Comparison of ENCODE assay signal across 19 cellular contexts in genomic region chr2:157172866-157173578, GRCh38.
DNase-seq lines count a peak whose midpoint lies in the region; ATAC-seq and TF ChIP-seq lines count a peak whose summit lies in the region.
"Had no signal": no experiment of that assay in that cellular context is flagged by ENCODE, and none has a peak within 500 bp of the region (broad histone marks: within the 10 kb centered on the region; RNA-seq: fewer than 3 reads in every experiment).

No MANE protein-coding gene starts in this region.

- ATAC-seq in GM21576 (IDR thresholded peaks at IDR 0.05; ENCODE audit: unreplicated experiment) (no peak), GM21619 (IDR thresholded peaks at IDR 0.05; ENCODE audit: unreplicated experiment) (no peak)
- ATAC-seq: activated naive CD4-positive, alpha-beta T cell treated with anti-CD3 and anti-CD28 coated beads, Interleukin-2, amount 50 U/mL, for 72 hours had no signal

- WGBS in esophagus muscularis mucosa, result 60% methylated on average over 3 of the region's 3 CpGs

- H3K4me1 ChIP-seq in esophagus muscularis mucosa, result peaks cover 9 to 20% (median 16%) of the 10 kb centered on the region in 4 donors

- TF ChIP-seq EP300 in esophagus muscularis mucosa (IDR thresholded peaks at IDR 0.05), result no peak

- H3K9me3 ChIP-seq in esophagus muscularis mucosa, result no peaks in the 10 kb centered on the region

- peak overlapping the region in 1 of 4 donors; percentile 11 for H3K4me3 ChIP-seq in esophagus muscularis mucosa

- peaks cover 4% of the 10 kb centered on the region for H3K9me3 Mint-ChIP-seq in nephron
- H3K9me3 Mint-ChIP-seq: activated B cell treated with CpG ODN at 0.5 μM for 24 hours; activated naive CD4-positive, alpha-beta T cell treated with anti-CD3 and anti-CD28 coated beads, Interleukin-2, amount 50 U/mL, for 72 hours; CD4-positive, CD25-positive, alpha-beta regulatory T cell; dendritic cell treated with granulocyte-macrophage colony-stimulating factor and Interleukin-4, amounts not matched to agents 40 ng/mL and 50 ng/mL, for 4 days; stimulated activated naive CD8-positive, alpha-beta T cell treated with anti-CD3 and anti-CD28 coated beads, Interleukin-15, Interleukin-2, amounts not matched to agents 100 ng/mL and 50 ng/mL, for 24 hours had no signal

- no peaks in the 10 kb centered on the region for H3K36me3 Mint-ChIP-seq in nephron (ENCODE audit: low read depth)
- H3K36me3 Mint-ChIP-seq: activated naive CD4-positive, alpha-beta T cell treated with anti-CD3 and anti-CD28 coated beads, Interleukin-2, amount 50 U/mL, for 72 hours; CD4-positive, CD25-positive, alpha-beta regulatory T cell; naive B cell had no signal

- H3K4me3 Mint-ChIP-seq in nephron, result no peak overlapping the region
- H3K4me3 Mint-ChIP-seq: activated B cell treated with CpG ODN at 0.5 μM for 24 hours; CD4-positive, CD25-positive, alpha-beta regulatory T cell; dendritic cell treated with granulocyte-macrophage colony-stimulating factor and Interleukin-4, amounts not matched to agents 40 ng/mL and 50 ng/mL, for 4 days; naive B cell; stimulated activated naive CD8-positive, alpha-beta T cell treated with anti-CD3 and anti-CD28 coated beads, Interleukin-15, Interleukin-2, amounts not matched to agents 100 ng/mL and 50 ng/mL, for 24 hours had no signal

- DNase-seq in DMS 273 (lab: John Stamatoyannopoulos, UW; ENCODE audit: unreplicated experiment), result peak; percentile 72
- DNase-seq in RPMI7951 (ENCODE audit: low read depth), result peak; percentile 56
- DNase-seq in esophagus muscularis mucosa (ENCODE audit: extremely low spot score), result no peak
- no peak for DNase-seq in activated CD4-positive, alpha-beta T cell treated with anti-CD3 and anti-CD28 coated beads for 1 hour
- DNase-seq in DMS79 (lab: John Stamatoyannopoulos, UW), result no peak
- DNase-seq: activated B cell treated with CpG ODN at 0.5 μM for 24 hours; activated CD8-positive, alpha-beta memory T cell treated with anti-CD3 and anti-CD28 coated beads, Interleukin-2, amount 50 U/mL, for 48 hours; CD4-positive, CD25-positive, alpha-beta regulatory T cell; Kasumi-1; naive B cell; NCI-H2081; NCI-H774; stimulated activated CD4-positive, alpha-beta T cell treated with anti-CD3 and anti-CD28 coated beads, Interleukin-4, amount 100 ng/mL, for 4 hours had no signal

- H3K4me1 Mint-ChIP-seq in nephron, result peaks cover 10% of the 10 kb centered on the region
- H3K4me1 Mint-ChIP-seq: activated B cell treated with CpG ODN at 0.5 μM for 24 hours; CD4-positive, CD25-positive, alpha-beta regulatory T cell; naive B cell had no signal

- no peak for TF ChIP-seq POLR2A in esophagus muscularis mucosa (IDR thresholded peaks at IDR 0.05; ENCODE audit: low read depth)

- peak overlapping the region in 2 of 3 experiments; percentile 32 to 40 for H3K27ac Mint-ChIP-seq in nephron
- H3K27ac Mint-ChIP-seq: activated B cell treated with CpG ODN at 0.5 μM for 24 hours; activated naive CD4-positive, alpha-beta T cell treated with anti-CD3 and anti-CD28 coated beads, Interleukin-2, amount 50 U/mL, for 72 hours; CD4-positive, CD25-positive, alpha-beta regulatory T cell; dendritic cell treated with granulocyte-macrophage colony-stimulating factor and Interleukin-4, amounts not matched to agents 40 ng/mL and 50 ng/mL, for 4 days; naive B cell; stimulated activated naive CD8-positive, alpha-beta T cell treated with anti-CD3 and anti-CD28 coated beads, Interleukin-15, Interleukin-2, amounts not matched to agents 100 ng/mL and 50 ng/mL, for 24 hours had no signal

- H3K27me3 Mint-ChIP-seq in nephron (ENCODE audit: low read depth), result no peaks in the 10 kb centered on the region
- H3K27me3 Mint-ChIP-seq: activated B cell treated with CpG ODN at 0.5 μM for 24 hours had no signal

- intact Hi-C loops in esophagus muscularis mucosa (cut with DNase I), result no loop called here

- no peaks in the 10 kb centered on the region for H3K27me3 ChIP-seq in esophagus muscularis mucosa

- H3K27ac ChIP-seq in esophagus muscularis mucosa (replicated peaks in 1 of 4), result peak overlapping the region; percentile 50 to 70 (median 64)

- TF ChIP-seq CTCF in esophagus muscularis mucosa (IDR thresholded peaks at IDR 0.05), result no peak
- no peak for TF ChIP-seq CTCF in nephron (IDR thresholded peaks at IDR 0.05; ENCODE audit: unreplicated experiment in 3 of 3)

- no peaks in the 10 kb centered on the region for H3K36me3 ChIP-seq in esophagus muscularis mucosa

Comparison
In these comparisons a context has a peak if more than half of its experiments do, and no peak if none do; other contexts are left out.
1. DNase-seq: peak in DMS 273 (single experiment) and RPMI7951 (single experiment); none in esophagus muscularis mucosa (single experiment), activated CD4-positive, alpha-beta T cell treated with anti-CD3 and anti-CD28 coated beads for 1 hour (single experiment) and DMS79 (single experiment).